1 cellular context compared by ENCODE assay signal in genomic region chr13:41579168-41579567, GRCh38.
A peak's percentile ranks its signal among the peaks of the same experiment; 100 is the strongest.
TF ChIP-seq lines count a peak whose summit lies in the region.

No MANE protein-coding gene starts in this region.

TF ChIP-seq in IMR-90, 13 proteins besides CTCF, POLR2A, EP300 and RAD21 (continued from another document):
- no peak for TF ChIP-seq ELK1 (IDR thresholded peaks at IDR 0.05; ENCODE audit: borderline replicate concordance, low read depth, low read length)
- no peak for TF ChIP-seq MAFK (IDR thresholded peaks at IDR 0.05; ENCODE audit: low read depth, low read length)
- no peak for TF ChIP-seq BHLHE40 (IDR thresholded peaks at IDR 0.05; ENCODE audit: low read depth, low read length)
- no peak for TF ChIP-seq CHD1 (IDR thresholded peaks at IDR 0.05; ENCODE audit: low read depth, low read length)
- peak; percentile 69 for TF ChIP-seq CEBPB (IDR thresholded peaks at IDR 0.05; ENCODE audit: low read depth, low read length)
- TF ChIP-seq RFX5 (IDR thresholded peaks at IDR 0.05; ENCODE audit: low read depth, low read length): no peak
